In the genomic region with DNA sequence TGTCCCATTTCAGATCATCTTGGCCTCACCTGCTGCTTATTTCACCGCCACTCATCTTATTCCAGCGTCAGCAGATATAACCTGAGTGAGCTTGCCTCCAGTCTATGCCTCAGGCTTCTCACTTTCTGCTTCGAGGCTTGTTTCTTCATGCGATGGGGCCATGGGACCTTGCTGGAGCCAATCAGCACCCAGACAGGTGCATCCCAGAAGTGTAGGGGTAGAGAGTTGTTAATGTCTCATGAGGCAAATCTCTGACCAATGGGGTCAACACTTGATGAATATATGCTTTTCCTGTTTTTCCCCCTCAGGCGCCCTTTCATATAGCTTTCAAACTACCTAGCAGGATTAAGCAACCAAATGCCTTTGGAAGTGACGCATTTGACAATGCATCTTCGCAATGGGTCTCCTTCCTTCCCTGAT, we compare ENCODE assay signal across 10 cellular contexts. TPM values are rescaled to one million over a fixed set of nuclear protein-coding genes. Genes with fewer than 3 reads are reported as not detected.
DNase-seq lines count a peak whose midpoint lies in the region; ATAC-seq and TF ChIP-seq lines count a peak whose summit lies in the region.
"Had no signal": no experiment of that assay in that cellular context is flagged by ENCODE, and none has a peak within 500 bp of the region (broad histone marks: within the 10 kb centered on the region; RNA-seq: fewer than 3 reads in every experiment).

No MANE protein-coding gene starts in this region.

- H3K27me3 Mint-ChIP-seq in T-helper 1 cell treated with Interleukin-12 subunit alpha and Interleukin-12 subunit beta and Interleukin-4 antibody, amounts not matched to agents 30 μg/mL and 1 μg/mL, for 36 hours (ENCODE audit: low read depth) = no peaks in the 10 kb centered on the region
- H3K27me3 Mint-ChIP-seq in stimulated activated memory B cell treated with anti-CD40 and anti-IgM and Interleukin-4, amounts not matched to agents 10 μg/mL and 1 μg/mL and 100 μg/mL, for 72 hours = peaks cover 6% of the 10 kb centered on the region

- H3K27ac ChIP-seq in VCaP (peak overlapping the region; percentile 70; the same call in 1 of the 2 replicates), gastroesophageal sphincter (peak overlapping the region in 3 of 4 donors; percentile 82 to 88 (median 82))

- POLR2A ChIA-PET in HEK293T (lab: Yijun Ruan, JAX) = interaction anchor here (1.4 kb wide), 1 partner anchor 9 kb away, joined by 3 read pairs; no protein-coding TSS in a partner anchor

- no peaks in the 10 kb centered on the region for H3K9me3 Mint-ChIP-seq in T-helper 1 cell treated with Interleukin-12 subunit alpha and Interleukin-12 subunit beta and Interleukin-4 antibody, amounts not matched to agents 30 μg/mL and 1 μg/mL, for 36 hours
- H3K9me3 Mint-ChIP-seq in stimulated activated memory B cell treated with anti-CD40 and anti-IgM and Interleukin-4, amounts not matched to agents 10 μg/mL and 1 μg/mL and 100 μg/mL, for 72 hours = no peaks in the 10 kb centered on the region

- H3K4me1 ChIP-seq in gastroesophageal sphincter = peaks cover 0 to 31% (median 7%) of the 10 kb centered on the region in 3 donors

- peaks cover 0 to 28% of the 10 kb centered on the region in 2 donors for H3K36me3 ChIP-seq in gastroesophageal sphincter

- no peak for TF ChIP-seq POLR2A in gastroesophageal sphincter (IDR thresholded peaks at IDR 0.05)

- 70 to 74% methylated on average over 6 to 7 of the region's 7 CpGs for WGBS in gastroesophageal sphincter (ENCODE audit: low coverage in 1 of 2), 2 donors

- peak overlapping the region; percentile 83 for H3K27ac Mint-ChIP-seq in T-helper 1 cell treated with Interleukin-12 subunit alpha and Interleukin-12 subunit beta and Interleukin-4 antibody, amounts not matched to agents 30 μg/mL and 1 μg/mL, for 36 hours
- peak overlapping the region; percentile 85 for H3K27ac Mint-ChIP-seq in stimulated activated memory B cell treated with anti-CD40 and anti-IgM and Interleukin-4, amounts not matched to agents 10 μg/mL and 1 μg/mL and 100 μg/mL, for 72 hours

- DNase-seq in T-helper 1 cell = no peak
- no peak for DNase-seq in GOT3 (lab: John Stamatoyannopoulos, UW)
- no peak for DNase-seq in NOMO-1 treated with DMSO at 0.1 percent for 48 hours (lab: John Stamatoyannopoulos, UW; ENCODE audit: unreplicated experiment)
- DNase-seq in HEK293T (ENCODE audit: extremely low spot score) = no peak
- DNase-seq: COR-L47 had no signal

- TF ChIP-seq EP300 in gastroesophageal sphincter (IDR thresholded peaks at IDR 0.05) = no peak

- H3K4me3 ChIP-seq in gastroesophageal sphincter = peak overlapping the region; percentile 60 to 79

- no peaks in the 10 kb centered on the region for H3K27me3 ChIP-seq in gastroesophageal sphincter

- H3K4me3 Mint-ChIP-seq in T-helper 1 cell treated with Interleukin-12 subunit alpha and Interleukin-12 subunit beta and Interleukin-4 antibody, amounts not matched to agents 30 μg/mL and 1 μg/mL, for 36 hours = peak overlapping the region; percentile 96
- H3K4me3 Mint-ChIP-seq in stimulated activated memory B cell treated with anti-CD40 and anti-IgM and Interleukin-4, amounts not matched to agents 10 μg/mL and 1 μg/mL and 100 μg/mL, for 72 hours = peak overlapping the region; percentile 90

- H3K9me3 ChIP-seq in gastroesophageal sphincter = no peaks in the 10 kb centered on the region

- no peak for ATAC-seq in gastroesophageal sphincter
- no peak for ATAC-seq in stimulated activated memory B cell treated with anti-CD40 and anti-IgM and Interleukin-4, amounts not matched to agents 10 μg/mL and 1 μg/mL and 100 μg/mL, for 72 hours

- CTCF ChIA-PET in HEK293T (lab: Yijun Ruan, JAX) = interaction anchor here (1.5 to 2.0 kb wide), 2 partner anchors 12 to 30 kb away, joined by 3 to 5 read pairs; no protein-coding TSS in a partner anchor

- H3K36me3 Mint-ChIP-seq in T-helper 1 cell treated with Interleukin-12 subunit alpha and Interleukin-12 subunit beta and Interleukin-4 antibody, amounts not matched to agents 30 μg/mL and 1 μg/mL, for 36 hours (ENCODE audit: low read depth) = peaks cover 18% of the 10 kb centered on the region
- no peaks in the 10 kb centered on the region for H3K36me3 Mint-ChIP-seq in stimulated activated memory B cell treated with anti-CD40 and anti-IgM and Interleukin-4, amounts not matched to agents 10 μg/mL and 1 μg/mL and 100 μg/mL, for 72 hours

- peaks cover 28% of the 10 kb centered on the region for H3K4me1 Mint-ChIP-seq in T-helper 1 cell treated with Interleukin-12 subunit alpha and Interleukin-12 subunit beta and Interleukin-4 antibody, amounts not matched to agents 30 μg/mL and 1 μg/mL, for 36 hours (ENCODE audit: low read depth)
- peaks cover 23% of the 10 kb centered on the region for H3K4me1 Mint-ChIP-seq in stimulated activated memory B cell treated with anti-CD40 and anti-IgM and Interleukin-4, amounts not matched to agents 10 μg/mL and 1 μg/mL and 100 μg/mL, for 72 hours

- TF ChIP-seq CTCF in VCaP (conservative IDR thresholded peaks at IDR 0.05) (no peak), gastroesophageal sphincter (IDR thresholded peaks at IDR 0.05) (no peak)

TF ChIP-seq in HEK293T, 16 proteins besides CTCF, POLR2A, EP300 and RAD21:
- TF ChIP-seq LEF1 (IDR thresholded peaks at IDR 0.05; ENCODE audit: borderline replicate concordance) (no peak), FOXM1 (IDR thresholded peaks at IDR 0.05; ENCODE audit: borderline replicate concordance) (no peak), ZNF384 (IDR thresholded peaks at IDR 0.05) (no peak), HDGF (IDR thresholded peaks at IDR 0.05; ENCODE audit: borderline replicate concordance) (no peak), FOXA1 (IDR thresholded peaks at IDR 0.05) (no peak), CTBP1 (IDR thresholded peaks at IDR 0.05; ENCODE audit: borderline replicate concordance) (no peak), ARNT (IDR thresholded peaks at IDR 0.05) (no peak), ELF4 (IDR thresholded peaks at IDR 0.05) (no peak), TARDBP (IDR thresholded peaks at IDR 0.05) (no peak), L3MBTL2 (conservative IDR thresholded peaks at IDR 0.05) (no peak), NFRKB (IDR thresholded peaks at IDR 0.05) (no peak), SUZ12 (IDR thresholded peaks at IDR 0.05) (no peak), SP1 (IDR thresholded peaks at IDR 0.05) (no peak), FOXK2 (IDR thresholded peaks at IDR 0.05) (no peak), BHLHE40 (IDR thresholded peaks at IDR 0.05; ENCODE audit: borderline replicate concordance) (no peak)
- TF ChIP-seq, protein P1, sequence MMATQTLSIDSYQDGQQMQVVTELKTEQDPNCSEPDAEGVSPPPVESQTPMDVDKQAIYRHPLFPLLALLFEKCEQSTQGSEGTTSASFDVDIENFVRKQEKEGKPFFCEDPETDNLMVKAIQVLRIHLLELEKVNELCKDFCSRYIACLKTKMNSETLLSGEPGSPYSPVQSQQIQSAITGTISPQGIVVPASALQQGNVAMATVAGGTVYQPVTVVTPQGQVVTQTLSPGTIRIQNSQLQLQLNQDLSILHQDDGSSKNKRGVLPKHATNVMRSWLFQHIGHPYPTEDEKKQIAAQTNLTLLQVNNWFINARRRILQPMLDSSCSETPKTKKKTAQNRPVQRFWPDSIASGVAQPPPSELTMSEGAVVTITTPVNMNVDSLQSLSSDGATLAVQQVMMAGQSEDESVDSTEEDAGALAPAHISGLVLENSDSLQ (IDR thresholded peaks at IDR 0.05) = no peak

RNA-seq across cellular contexts. Expression of a gene that starts 0.9 kb away (rescaled TPM):
- total RNA-seq in gastroesophageal sphincter = 10 to 100 TPM; 14.1 to 27.1 (median 17.6) TPM

RNA-seq across cellular contexts. Expression of a gene that starts 3.5 kb away (rescaled TPM):
- not detected for total RNA-seq in gastroesophageal sphincter
- total RNA-seq: urinary bladder had no signal

RNA-seq across cellular contexts. Expression of a gene that starts 52.4 kb away (rescaled TPM):
- total RNA-seq in gastroesophageal sphincter = 10 to 100 TPM in 1 of 4 donors, 1 to 10 TPM in 3; 6.7 to 10.3 (median 7.1) TPM

RNA-seq across cellular contexts. Expression of a gene that starts 55.0 kb away (rescaled TPM):
- 10 to 100 TPM; 17.7 to 27.1 (median 21.3) TPM for total RNA-seq in gastroesophageal sphincter

RNA-seq across cellular contexts. Expression of a gene that starts 55.6 kb away (rescaled TPM):
- 10 to 100 TPM; 19.6 to 31.4 (median 23.9) TPM for total RNA-seq in gastroesophageal sphincter
